In genomic region chr22:24871611-24872205, GRCh38 we compare ENCODE assay signal across 10 cellular contexts.
"Had no signal": no experiment of that assay in that cellular context is flagged by ENCODE, and none has a peak within 500 bp of the region (broad histone marks: within the 10 kb centered on the region; RNA-seq: fewer than 3 reads in every experiment).

No MANE protein-coding gene starts in this region.

- H3K4me1 ChIP-seq: colonic mucosa, transverse colon had no signal

- ATAC-seq: activated T-cell treated with anti-CD3 and anti-CD28 coated beads, Interleukin-2, amount 50 U/mL, for 72 hours; heart left ventricle had no signal

- H3K27ac ChIP-seq: colonic mucosa, heart left ventricle, transverse colon had no signal

- H3K27me3 ChIP-seq: colonic mucosa, heart left ventricle, transverse colon had no signal

- H3K4me3 ChIP-seq: colonic mucosa, heart left ventricle, transverse colon had no signal

- H3K9me3 ChIP-seq: colonic mucosa, transverse colon had no signal

- DNase-seq: activated CD4-positive, alpha-beta T cell treated with anti-CD3 and anti-CD28 coated beads, Interleukin-2, amount 50 U/mL, for 48 hours; activated CD4-positive, CD25-positive, alpha-beta regulatory T cell treated with anti-CD3 and anti-CD28 coated beads, Interleukin-2, amount 50 U/mL, for 72 hours; activated T-cell treated with anti-CD3 and anti-CD28 coated beads, Interleukin-2, amount 50 U/mL, for 72 hours; colonic mucosa; foreskin melanocyte; heart left ventricle; stimulated activated CD4-positive, alpha-beta T cell treated with anti-CD3 and anti-CD28 coated beads, Interleukin-12 subunit alpha, Interleukin-12 subunit beta, amount 100 ng/mL, for 4 hours; stimulated activated naive CD4-positive, alpha-beta T cell; substantia nigra; transverse colon had no signal

- H3K36me3 ChIP-seq: colonic mucosa, transverse colon had no signal
